36 cellular contexts compared by ENCODE assay signal in the genomic region with DNA sequence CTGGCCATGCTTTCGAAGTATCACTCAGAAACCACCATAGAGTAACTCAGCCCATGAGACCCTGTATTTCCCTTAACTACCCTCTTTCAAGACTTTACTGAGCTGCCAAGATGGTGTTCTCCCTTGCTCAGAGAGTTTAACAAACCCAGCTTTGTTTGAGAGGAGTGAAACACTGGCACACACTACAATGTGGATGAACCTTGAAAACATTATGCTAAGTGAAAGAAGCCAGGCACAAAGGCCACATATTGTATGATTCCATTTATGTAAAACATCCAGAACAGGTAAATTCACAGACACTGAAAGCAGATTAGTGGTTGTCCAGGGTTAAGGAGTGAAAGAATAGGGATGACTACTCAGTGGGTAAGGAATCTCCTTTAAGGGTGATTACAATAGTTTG. TPM values are rescaled to one million over a fixed set of nuclear protein-coding genes. Genes with fewer than 3 reads are reported as not detected.
"Had no signal": no experiment of that assay in that cellular context is flagged by ENCODE, and none has a peak within 500 bp of the region (broad histone marks: within the 10 kb centered on the region; RNA-seq: fewer than 3 reads in every experiment).

No MANE protein-coding gene starts in this region.

- H3K9me3 ChIP-seq: MG63 had no signal

- H3K36me3 ChIP-seq: MG63 had no signal

- H3K27me3 ChIP-seq: MG63 had no signal

- DNase-seq: Karpas-422, Kasumi-1, MG63, MM.1S, MV-4-11, NCI-H1048, NCI-H1092, NCI-H1092 treated with DMSO at 0.1 percent for 48 hours, NCI-H1105, NCI-H1105 treated with DMSO at 0.1 percent for 48 hours, NCI-H1417, NCI-H1417 treated with DMSO at 0.1 percent for 48 hours, NCI-H1436, NCI-H1436 treated with DMSO at 0.1 percent for 48 hours, NCI-H146, NCI-H1694, NCI-H1694 treated with DMSO at 0.1 percent for 48 hours, NCI-H187, NCI-H187 treated with DMSO at 0.1 percent for 48 hours, NCI-H1930, NCI-H2029, NCI-H2029 treated with DMSO at 0.1 percent for 48 hours, NCI-H2081, NCI-H2081 treated with DMSO at 0.1 percent for 48 hours, NCI-H2107, NCI-H2171, NCI-H2171 treated with DMSO at 0.1 percent for 48 hours, NCI-H2227 treated with DMSO at 0.1 percent for 48 hours, NCI-H226, NCI-H345, NCI-H446, NCI-H446 treated with DMSO at 0.1 percent for 48 hours, NCI-H510A, NCI-H510A treated with DMSO at 0.1 percent for 48 hours, NCI-H524 had no signal

- H3K4me3 ChIP-seq: MG63 had no signal

RNA-seq across cellular contexts. Expression of a gene that starts 18.9 kb away (rescaled TPM):
- total RNA-seq: NCI-H460 had no signal
